ENCODE assay signal across 27 cellular contexts in the genomic region with DNA sequence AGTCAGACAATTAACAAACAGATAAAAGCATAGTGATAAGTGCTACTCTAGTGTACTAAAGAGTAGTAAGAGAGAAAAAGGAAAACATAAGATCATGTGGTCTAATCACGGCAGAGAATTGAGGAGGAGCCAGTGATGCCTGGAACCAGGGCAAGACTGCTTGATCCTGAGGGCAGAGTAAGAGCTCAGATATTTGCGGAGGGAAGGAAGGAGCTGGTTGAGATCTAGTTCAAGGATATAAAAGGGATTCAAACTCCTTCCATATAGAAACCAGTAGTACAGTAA.
"Had no signal": no experiment of that assay in that cellular context is flagged by ENCODE, and none has a peak within 500 bp of the region (broad histone marks: within the 10 kb centered on the region; RNA-seq: fewer than 3 reads in every experiment).

No MANE protein-coding gene starts in this region.

- H3K36me3 ChIP-seq: left ventricle myocardium inferior, ovary, right atrium auricular region, right lobe of liver, suprapubic skin, thoracic aorta, tibial artery, upper lobe of right lung had no signal

- H3K27ac ChIP-seq: left ventricle myocardium inferior, ovary, right atrium auricular region, right lobe of liver, skin epidermis, suprapubic skin, thoracic aorta, tibial artery, upper lobe of right lung had no signal

- H3K9me3 Mint-ChIP-seq: immature natural killer cell; mesothelial cell of epicardium; naive thymus-derived CD4-positive, alpha-beta T cell; natural killer cell treated with Interleukin-12 subunit alpha and Interleukin-12 subunit beta and Interleukin-15 and Interleukin-18, amount 100 ng/mL, for 72 hours; stimulated activated naive CD8-positive, alpha-beta T cell treated with anti-CD3 and anti-CD28 coated beads, Interleukin-15, Interleukin-2, amounts not matched to agents 100 ng/mL and 50 ng/mL, for 24 hours had no signal

- H3K4me3 Mint-ChIP-seq: immature natural killer cell; mesothelial cell of epicardium; naive thymus-derived CD4-positive, alpha-beta T cell; natural killer cell treated with Interleukin-12 subunit alpha and Interleukin-12 subunit beta and Interleukin-15 and Interleukin-18, amount 100 ng/mL, for 72 hours; stimulated activated naive CD8-positive, alpha-beta T cell treated with anti-CD3 and anti-CD28 coated beads, Interleukin-15, Interleukin-2, amounts not matched to agents 100 ng/mL and 50 ng/mL, for 24 hours had no signal

- H3K9me3 ChIP-seq: left ventricle myocardium inferior, ovary, right atrium auricular region, right lobe of liver, suprapubic skin, thoracic aorta, tibial artery, upper lobe of right lung had no signal

- H3K36me3 Mint-ChIP-seq: mesothelial cell of epicardium; naive thymus-derived CD4-positive, alpha-beta T cell; natural killer cell treated with Interleukin-12 subunit alpha and Interleukin-12 subunit beta and Interleukin-15 and Interleukin-18, amount 100 ng/mL, for 72 hours had no signal

- H3K27me3 Mint-ChIP-seq: progenitor cell of endocrine pancreas; stimulated activated naive CD8-positive, alpha-beta T cell treated with anti-CD3 and anti-CD28 coated beads, Interleukin-15, Interleukin-2, amounts not matched to agents 100 ng/mL and 50 ng/mL, for 24 hours had no signal

- H3K27me3 ChIP-seq: ovary, right atrium auricular region, right lobe of liver, suprapubic skin, tibial artery, upper lobe of right lung had no signal

- FAIRE-seq: islet of Langerhans, kidney, urothelium cell line had no signal

- H3K4me3 ChIP-seq: left ventricle myocardium inferior, lung, ovary, right atrium auricular region, right lobe of liver, skin epidermis, suprapubic skin, thoracic aorta, tibial artery, upper lobe of right lung had no signal

- H3K4me1 ChIP-seq: upper lobe of right lung had no signal

- DNase-seq: hypothalamus; immature natural killer cell; kidney; left ventricle myocardium inferior; mesendoderm; naive thymus-derived CD4-positive, alpha-beta T cell; ovary; right lobe of liver; stimulated activated CD4-positive, alpha-beta T cell treated with anti-CD3 and anti-CD28 coated beads, Interleukin-12 subunit alpha, Interleukin-12 subunit beta, amount 100 ng/mL, for 4 hours; stimulated activated CD4-positive, alpha-beta T cell treated with anti-CD3 and anti-CD28 coated beads, Interleukin-15, amount 100 ng/mL, for 24 hours; stimulated activated CD4-positive, alpha-beta T cell treated with anti-CD3 and anti-CD28 coated beads, Interleukin-2, amount 100 ng/mL, for 24 hours; stimulated activated CD4-positive, alpha-beta T cell treated with anti-CD3 and anti-CD28 coated beads, Interleukin-4, amount 100 ng/mL, for 1 hour; stimulated activated naive CD4-positive, alpha-beta T cell; tibial artery; trophoblast cell; upper lobe of right lung had no signal

- ATAC-seq: naive thymus-derived CD4-positive, alpha-beta T cell; natural killer cell treated with Interleukin-12 subunit alpha and Interleukin-12 subunit beta and Interleukin-15 and Interleukin-18, amount 100 ng/mL, for 72 hours; right lobe of liver; upper lobe of right lung had no signal

- H3K27ac Mint-ChIP-seq: immature natural killer cell; mesothelial cell of epicardium; naive thymus-derived CD4-positive, alpha-beta T cell; natural killer cell treated with Interleukin-12 subunit alpha and Interleukin-12 subunit beta and Interleukin-15 and Interleukin-18, amount 100 ng/mL, for 72 hours; progenitor cell of endocrine pancreas had no signal
